In genomic region chr9:122001491-122002201, GRCh38 we compare ENCODE assay signal across 14 cellular contexts.
DNase-seq lines count a peak whose midpoint lies in the region; ATAC-seq lines count a peak whose summit lies in the region.
"Had no signal": no experiment of that assay in that cellular context is flagged by ENCODE, and none has a peak within 500 bp of the region (broad histone marks: within the 10 kb centered on the region; RNA-seq: fewer than 3 reads in every experiment).

No MANE protein-coding gene starts in this region.

- DNase-seq in activated CD8-positive, alpha-beta memory T cell treated with anti-CD3 and anti-CD28 coated beads for 24 hours: peak; percentile 26
- no peak for DNase-seq in activated CD8-positive, alpha-beta memory T cell treated with anti-CD3 and anti-CD28 coated beads, Interleukin-2, amount 50 U/mL, for 4 hours
- peak; percentile 39 for DNase-seq in ecto neural progenitor cell (ENCODE audit: low spot score)
- DNase-seq in left kidney (ENCODE audit: low read depth, low spot score): peak; percentile 60
- peak; percentile 18 for DNase-seq in ureter (ENCODE audit: low spot score)
- DNase-seq in stimulated activated naive CD4-positive, alpha-beta T cell (lab: John Stamatoyannopoulos, UW): no peak
- DNase-seq: activated CD4-positive, alpha-beta T cell treated with anti-CD3 and anti-CD28 coated beads for 48 hours; activated effector memory CD4-positive, alpha-beta T cell treated with Interleukin-2 at 50 U/mL for 16 hours; MM.1S; NCI-H226; pancreas; stimulated activated CD4-positive, alpha-beta T cell treated with anti-CD3 and anti-CD28 coated beads, Interleukin-2, amount 100 ng/mL, for 24 hours had no signal

- ATAC-seq in GM21717 (IDR thresholded peaks at IDR 0.05; ENCODE audit: unreplicated experiment) (no peak), GM18867 (IDR thresholded peaks at IDR 0.05; ENCODE audit: unreplicated experiment) (no peak)

Comparison
In these comparisons a context has a peak if more than half of its experiments do, and no peak if none do; other contexts are left out.
1. DNase-seq: peak in activated CD8-positive, alpha-beta memory T cell treated with anti-CD3 and anti-CD28 coated beads for 24 hours (single experiment), ecto neural progenitor cell (single experiment), left kidney (single experiment) and ureter (single experiment); none in activated CD8-positive, alpha-beta memory T cell treated with anti-CD3 and anti-CD28 coated beads, Interleukin-2, amount 50 U/mL, for 4 hours (single experiment) and stimulated activated naive CD4-positive, alpha-beta T cell (0 of 6).